ENCODE assay signal across 1 cellular context in the genomic region with DNA sequence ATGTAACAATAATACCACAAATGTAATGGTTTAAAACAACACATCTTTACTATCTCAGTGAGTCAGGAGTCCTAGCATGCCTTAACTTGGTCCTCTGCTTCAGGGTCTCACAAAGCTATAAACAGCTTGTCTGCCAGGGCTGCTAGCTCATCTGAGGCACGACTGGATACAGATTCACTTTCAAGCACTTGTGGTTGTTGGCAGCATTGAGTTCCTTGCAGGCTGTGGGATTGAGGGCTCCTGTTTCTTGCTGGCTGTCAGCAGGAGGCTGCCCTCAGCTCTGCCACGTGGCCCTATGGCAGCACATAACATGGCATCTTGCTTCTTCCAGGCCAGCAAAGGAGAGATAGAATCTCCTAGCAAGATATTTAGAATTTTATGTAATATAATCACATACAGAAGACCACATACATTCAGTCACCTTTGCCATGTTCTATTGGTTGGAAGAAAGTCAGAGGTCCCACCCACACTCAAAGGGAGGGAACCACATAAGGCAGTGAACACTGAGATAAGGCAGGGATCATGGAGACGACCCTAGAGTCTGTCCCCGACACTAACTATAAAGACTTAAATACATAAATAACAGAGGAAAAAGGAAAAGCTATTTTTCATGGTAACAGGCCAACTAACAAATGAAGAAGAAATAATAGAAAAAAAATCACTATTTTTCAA.
TF ChIP-seq lines count a peak whose summit lies in the region.

No MANE protein-coding gene starts in this region.

TF ChIP-seq in IMR-90, 13 proteins besides CTCF, POLR2A, EP300 and RAD21:
- TF ChIP-seq, protein P1, sequence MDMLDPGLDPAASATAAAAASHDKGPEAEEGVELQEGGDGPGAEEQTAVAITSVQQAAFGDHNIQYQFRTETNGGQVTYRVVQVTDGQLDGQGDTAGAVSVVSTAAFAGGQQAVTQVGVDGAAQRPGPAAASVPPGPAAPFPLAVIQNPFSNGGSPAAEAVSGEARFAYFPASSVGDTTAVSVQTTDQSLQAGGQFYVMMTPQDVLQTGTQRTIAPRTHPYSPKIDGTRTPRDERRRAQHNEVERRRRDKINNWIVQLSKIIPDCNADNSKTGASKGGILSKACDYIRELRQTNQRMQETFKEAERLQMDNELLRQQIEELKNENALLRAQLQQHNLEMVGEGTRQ (IDR thresholded peaks at IDR 0.05; ENCODE audit: low read depth, low read length): peak; percentile 45; the same call in 1 of the 2 replicates
- TF ChIP-seq MAFK (IDR thresholded peaks at IDR 0.05; ENCODE audit: low read depth, low read length): no peak
- no peak; the same call in 1 of the 2 replicates for TF ChIP-seq SMC3 (IDR thresholded peaks at IDR 0.05; ENCODE audit: low read depth, low read length)
- no peak for TF ChIP-seq NFE2L2 (IDR thresholded peaks at IDR 0.05; ENCODE audit: low read depth, low read length)
- peak; percentile 7; the same call in 1 of the 2 replicates for TF ChIP-seq MAZ (IDR thresholded peaks at IDR 0.05; ENCODE audit: borderline replicate concordance, low read depth, low read length)
- TF ChIP-seq BHLHE40 (IDR thresholded peaks at IDR 0.05; ENCODE audit: low read depth, low read length): peak; percentile 33; the same call in 1 of the 2 replicates
- no peak for TF ChIP-seq RCOR1 (IDR thresholded peaks at IDR 0.05; ENCODE audit: insufficient replicate concordance, low read length)
- TF ChIP-seq RFX5 (IDR thresholded peaks at IDR 0.05; ENCODE audit: low read depth, low read length): no peak
- TF ChIP-seq CEBPB (IDR thresholded peaks at IDR 0.05; ENCODE audit: low read depth, low read length): no peak
- no peak for TF ChIP-seq CHD1 (IDR thresholded peaks at IDR 0.05; ENCODE audit: low read depth, low read length)
- TF ChIP-seq, protein P2, sequence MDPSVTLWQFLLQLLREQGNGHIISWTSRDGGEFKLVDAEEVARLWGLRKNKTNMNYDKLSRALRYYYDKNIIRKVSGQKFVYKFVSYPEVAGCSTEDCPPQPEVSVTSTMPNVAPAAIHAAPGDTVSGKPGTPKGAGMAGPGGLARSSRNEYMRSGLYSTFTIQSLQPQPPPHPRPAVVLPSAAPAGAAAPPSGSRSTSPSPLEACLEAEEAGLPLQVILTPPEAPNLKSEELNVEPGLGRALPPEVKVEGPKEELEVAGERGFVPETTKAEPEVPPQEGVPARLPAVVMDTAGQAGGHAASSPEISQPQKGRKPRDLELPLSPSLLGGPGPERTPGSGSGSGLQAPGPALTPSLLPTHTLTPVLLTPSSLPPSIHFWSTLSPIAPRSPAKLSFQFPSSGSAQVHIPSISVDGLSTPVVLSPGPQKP (IDR thresholded peaks at IDR 0.05; ENCODE audit: borderline replicate concordance, low read depth, low read length): no peak
- TF ChIP-seq MXI1 (IDR thresholded peaks at IDR 0.05; ENCODE audit: borderline replicate concordance, low read depth, low read length): peak; percentile 82; the same call in 1 of the 2 replicates
- peak; percentile 22; the same call in 1 of the 2 replicates for TF ChIP-seq FOS (IDR thresholded peaks at IDR 0.05; ENCODE audit: low read depth, low read length)
